In the genomic region with DNA sequence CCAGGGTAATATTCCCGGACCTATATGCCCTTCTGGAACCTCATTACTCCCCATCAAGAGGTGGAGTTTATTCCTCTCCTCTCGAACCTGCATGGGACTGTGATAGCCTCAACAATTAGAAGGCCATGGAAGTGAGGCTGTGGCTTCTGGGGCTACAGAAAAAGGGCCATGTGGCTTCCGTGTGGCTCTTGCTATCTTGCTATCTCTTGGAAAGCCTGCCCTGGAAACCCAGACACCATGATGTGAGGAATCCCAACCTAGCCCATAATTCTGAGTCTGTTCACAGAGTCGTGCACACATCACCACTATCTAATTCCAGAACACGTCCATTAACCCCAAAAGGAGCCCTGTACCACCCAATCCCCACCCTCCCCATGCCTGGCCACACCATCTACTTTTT, we compare ENCODE assay signal across 36 cellular contexts.
"Had no signal": no experiment of that assay in that cellular context is flagged by ENCODE, and none has a peak within 500 bp of the region (broad histone marks: within the 10 kb centered on the region; RNA-seq: fewer than 3 reads in every experiment).

No MANE protein-coding gene starts in this region.

- H3K4me3 Mint-ChIP-seq: activated B cell treated with CpG ODN at 0.5 μM for 24 hours; activated CD4-positive, alpha-beta memory T cell treated with anti-CD3 and anti-CD28 coated beads for 36 hours; activated CD4-positive, alpha-beta T cell treated with anti-CD3 and anti-CD28 coated beads, Interleukin-2, amount 10 ng/mL, durations not matched to agents 24 days and 14 days; activated CD8-positive, alpha-beta T cell treated with anti-CD3 and anti-CD28 coated beads for 36 hours; activated naive CD4-positive, alpha-beta T cell treated with anti-CD3 and anti-CD28 coated beads for 36 hours; activated naive CD8-positive, alpha-beta T cell treated with anti-CD3 and anti-CD28 coated beads for 36 hours; activated T-cell treated with anti-CD3 and anti-CD28 coated beads, Interleukin-2, amount 50 U/mL, for 4 hours; activated T-cell treated with anti-CD3 and anti-CD28 coated beads, Interleukin-2, amount 50 U/mL, for 72 hours; activated T-helper 1 cell treated with anti-CD3 and anti-CD28 coated beads, Interleukin-12 subunit alpha, Interleukin-12 subunit beta, Interleukin-2, Interleukin-4 antibody, amounts not matched to agents 30 ng/mL and 10 ng/mL and 1 ng/mL, durations not matched to agents 14 hours and 24 hours and 36 hours; activated T-helper 17 cell treated with anti-CD3 and anti-CD28 coated beads, Interleukin-2, amount 50 U/mL, for 72 hours; brain; central memory CD8-positive, alpha-beta T cell; T-helper 1 cell treated with Interleukin-12 subunit alpha and Interleukin-12 subunit beta and Interleukin-4 antibody, amounts not matched to agents 30 μg/mL and 1 μg/mL, for 36 hours; T-helper 2 cell treated with Interferon-gamma antibody and Interleukin-4, amounts not matched to agents 5 μg/mL and 100 μg/mL, for 36 hours had no signal

- H3K27me3 ChIP-seq: adrenal gland, ascending aorta, cardiac muscle cell had no signal

- H3K4me1 Mint-ChIP-seq: activated B cell treated with CpG ODN at 0.5 μM for 24 hours; activated CD4-positive, alpha-beta T cell treated with anti-CD3 and anti-CD28 coated beads, Interleukin-2, amount 10 ng/mL, durations not matched to agents 24 days and 14 days; activated T-helper 17 cell treated with anti-CD3 and anti-CD28 coated beads, Interleukin-2, amount 50 U/mL, for 72 hours had no signal

- ATAC-seq: activated CD8-positive, alpha-beta T cell treated with anti-CD3 and anti-CD28 coated beads for 36 hours; activated naive CD4-positive, alpha-beta T cell treated with anti-CD3 and anti-CD28 coated beads, Interleukin-2, amount 50 U/mL, for 72 hours; activated T-cell treated with anti-CD3 and anti-CD28 coated beads, Interleukin-2, amount 50 U/mL, for 4 hours; activated T-cell treated with anti-CD3 and anti-CD28 coated beads, Interleukin-2, amount 50 U/mL, for 72 hours; activated T-helper 17 cell treated with anti-CD3 and anti-CD28 coated beads, Interleukin-2, amount 50 U/mL, for 72 hours had no signal

- H3K4me1 ChIP-seq: adrenal gland, ascending aorta had no signal

- H3K27ac ChIP-seq: adrenal gland, ascending aorta, cardiac muscle cell, VCaP had no signal

- H3K36me3 Mint-ChIP-seq: activated naive CD4-positive, alpha-beta T cell treated with anti-CD3 and anti-CD28 coated beads, Interleukin-2, amount 50 U/mL, for 72 hours had no signal

- H3K36me3 ChIP-seq: cardiac muscle cell had no signal

- H3K27ac Mint-ChIP-seq: activated B cell treated with CpG ODN at 0.5 μM for 24 hours; activated CD4-positive, alpha-beta memory T cell treated with anti-CD3 and anti-CD28 coated beads for 36 hours; activated CD4-positive, alpha-beta T cell treated with anti-CD3 and anti-CD28 coated beads, Interleukin-2, amount 10 ng/mL, durations not matched to agents 24 days and 14 days; activated CD8-positive, alpha-beta T cell treated with anti-CD3 and anti-CD28 coated beads for 36 hours; activated naive CD4-positive, alpha-beta T cell treated with anti-CD3 and anti-CD28 coated beads for 36 hours; activated naive CD4-positive, alpha-beta T cell treated with anti-CD3 and anti-CD28 coated beads, Interleukin-2, amount 50 U/mL, for 72 hours; activated naive CD8-positive, alpha-beta T cell treated with anti-CD3 and anti-CD28 coated beads for 36 hours; activated T-cell treated with anti-CD3 and anti-CD28 coated beads, Interleukin-2, amount 50 U/mL, for 72 hours; activated T-helper 1 cell treated with anti-CD3 and anti-CD28 coated beads, Interleukin-12 subunit alpha, Interleukin-12 subunit beta, Interleukin-2, Interleukin-4 antibody, amounts not matched to agents 30 ng/mL and 10 ng/mL and 1 ng/mL, durations not matched to agents 14 hours and 24 hours and 36 hours; activated T-helper 17 cell treated with anti-CD3 and anti-CD28 coated beads, Interleukin-2, amount 50 U/mL, for 72 hours; brain; T-helper 1 cell treated with Interleukin-12 subunit alpha and Interleukin-12 subunit beta and Interleukin-4 antibody, amounts not matched to agents 30 μg/mL and 1 μg/mL, for 36 hours; T-helper 2 cell treated with Interferon-gamma antibody and Interleukin-4, amounts not matched to agents 5 μg/mL and 100 μg/mL, for 36 hours had no signal

- H3K27me3 Mint-ChIP-seq: activated B cell treated with CpG ODN at 0.5 μM for 24 hours; activated CD4-positive, alpha-beta memory T cell treated with anti-CD3 and anti-CD28 coated beads for 36 hours; activated CD4-positive, alpha-beta T cell treated with anti-CD3 and anti-CD28 coated beads, Interleukin-2, amount 10 ng/mL, durations not matched to agents 24 days and 14 days; activated CD8-positive, alpha-beta T cell treated with anti-CD3 and anti-CD28 coated beads for 36 hours; activated naive CD8-positive, alpha-beta T cell treated with anti-CD3 and anti-CD28 coated beads for 36 hours; activated T-helper 17 cell treated with anti-CD3 and anti-CD28 coated beads, Interleukin-2, amount 50 U/mL, for 72 hours; brain; central memory CD8-positive, alpha-beta T cell had no signal

- H3K4me3 ChIP-seq: adrenal gland, ascending aorta, cardiac muscle cell had no signal

- H3K9me3 Mint-ChIP-seq: activated B cell treated with CpG ODN at 0.5 μM for 24 hours; activated CD4-positive, alpha-beta memory T cell treated with anti-CD3 and anti-CD28 coated beads for 36 hours; activated CD4-positive, alpha-beta T cell treated with anti-CD3 and anti-CD28 coated beads, Interleukin-2, amount 10 ng/mL, durations not matched to agents 24 days and 14 days; activated CD8-positive, alpha-beta T cell treated with anti-CD3 and anti-CD28 coated beads for 36 hours; activated naive CD4-positive, alpha-beta T cell treated with anti-CD3 and anti-CD28 coated beads for 36 hours; activated naive CD4-positive, alpha-beta T cell treated with anti-CD3 and anti-CD28 coated beads, Interleukin-2, amount 50 U/mL, for 72 hours; activated naive CD8-positive, alpha-beta T cell treated with anti-CD3 and anti-CD28 coated beads for 36 hours; activated T-cell treated with anti-CD3 and anti-CD28 coated beads, Interleukin-2, amount 50 U/mL, for 4 hours; activated T-cell treated with anti-CD3 and anti-CD28 coated beads, Interleukin-2, amount 50 U/mL, for 72 hours; activated T-helper 1 cell treated with anti-CD3 and anti-CD28 coated beads, Interleukin-12 subunit alpha, Interleukin-12 subunit beta, Interleukin-2, Interleukin-4 antibody, amounts not matched to agents 30 ng/mL and 10 ng/mL and 1 ng/mL, durations not matched to agents 14 hours and 24 hours and 36 hours; activated T-helper 17 cell treated with anti-CD3 and anti-CD28 coated beads, Interleukin-2, amount 50 U/mL, for 72 hours; brain; central memory CD8-positive, alpha-beta T cell; T-helper 1 cell treated with Interleukin-12 subunit alpha and Interleukin-12 subunit beta and Interleukin-4 antibody, amounts not matched to agents 30 μg/mL and 1 μg/mL, for 36 hours; T-helper 2 cell treated with Interferon-gamma antibody and Interleukin-4, amounts not matched to agents 5 μg/mL and 100 μg/mL, for 36 hours had no signal

- DNase-seq: activated B cell treated with CpG ODN at 0.5 μM for 24 hours; activated CD4-positive, alpha-beta memory T cell treated with anti-CD3 and anti-CD28 coated beads for 36 hours; activated CD4-positive, alpha-beta T cell treated with anti-CD3 and anti-CD28 coated beads for 4 hours; activated CD4-positive, alpha-beta T cell treated with anti-CD3 and anti-CD28 coated beads, Interleukin-2, amount 10 ng/mL, durations not matched to agents 24 days and 14 days; activated CD4-positive, alpha-beta T cell treated with anti-CD3 and anti-CD28 coated beads, Interleukin-2, amount 50 U/mL, for 1 hour; activated CD4-positive, alpha-beta T cell treated with anti-CD3 and anti-CD28 coated beads, Interleukin-2, amount 50 U/mL, for 4 hours; activated CD4-positive, CD25-positive, alpha-beta regulatory T cell treated with anti-CD3 and anti-CD28 coated beads, Interleukin-2, amount 50 U/mL, for 72 hours; activated CD8-positive, alpha-beta memory T cell treated with anti-CD3 and anti-CD28 coated beads, Interleukin-2, amount 50 U/mL, for 4 hours; activated CD8-positive, alpha-beta T cell treated with anti-CD3 and anti-CD28 coated beads for 36 hours; activated effector memory CD4-positive, alpha-beta T cell treated with anti-CD3 and anti-CD28 coated beads, Interleukin-2, amount 50 U/mL, for 16 hours; activated gamma-delta T cell treated with Interleukin-2 at 50 U/mL for 16 hours; activated naive CD4-positive, alpha-beta T cell; activated naive CD4-positive, alpha-beta T cell treated with anti-CD3 and anti-CD28 coated beads for 36 hours; activated naive CD4-positive, alpha-beta T cell treated with anti-CD3 and anti-CD28 coated beads, Interleukin-2, amount 50 U/mL, for 16 hours; activated naive CD8-positive, alpha-beta T cell treated with anti-CD3 and anti-CD28 coated beads for 36 hours; activated T-cell treated with anti-CD3 and anti-CD28 coated beads for 4 hours; activated T-cell treated with anti-CD3 and anti-CD28 coated beads, Interleukin-2, amount 50 U/mL, for 1 hour; activated T-cell treated with anti-CD3 and anti-CD28 coated beads, Interleukin-2, amount 50 U/mL, for 4 hours; activated T-cell treated with anti-CD3 and anti-CD28 coated beads, Interleukin-2, amount 50 U/mL, for 72 hours; adrenal gland; amniotic stem cell; caudate nucleus; cerebellar nuclear complex; T-helper 1 cell; T-helper 2 cell; T-helper 9 cell had no signal

- H3K9me3 ChIP-seq: adrenal gland, ascending aorta had no signal
